Comparison of ENCODE assay signal across 8 cellular contexts in genomic region chr12:98424726-98425401, GRCh38.
A peak's percentile ranks its signal among the peaks of the same experiment; 100 is the strongest.
DNase-seq lines count a peak whose midpoint lies in the region; ATAC-seq and TF ChIP-seq lines count a peak whose summit lies in the region.

No MANE protein-coding gene starts in this region.

- 0% methylated on average over 2 of the region's 9 CpGs; no CpG with 5 or more reads in 1 of the 2 experiments for WGBS in IMR-90 (ENCODE audit: extremely low coverage in 2 of 2, insufficient read length in 1 of 2), 2 experiments

- H2AK5ac ChIP-seq in IMR-90 (ENCODE audit: low read depth, low read length) = no peak overlapping the region

- peak; percentile 72 for DNase-seq in DMS79 treated with DMSO at 0.1 percent for 48 hours (lab: John Stamatoyannopoulos, UW)
- DNase-seq in IMR-90 = peak; percentile 73
- DNase-seq in OCI-M1 (lab: John Stamatoyannopoulos, UW) = peak; percentile 85
- DNase-seq in activated T-helper 1 cell treated with anti-CD3 and anti-CD28 coated beads, Interleukin-12 subunit alpha, Interleukin-12 subunit beta, Interleukin-2, Interleukin-4 antibody, amounts not matched to agents 30 ng/mL and 10 ng/mL and 1 ng/mL, durations not matched to agents 14 hours and 24 hours and 36 hours (ENCODE audit: low spot score) = peak; percentile 18
- DNase-seq in fibroblast of villous mesenchyme (ENCODE audit: low read depth) = peak; percentile 94
- no peak for DNase-seq in omental fat pad (ENCODE audit: low spot score)
- peak; percentile 42 to 51 for DNase-seq in uterus

- TF ChIP-seq CTCF in IMR-90 (conservative IDR thresholded peaks at IDR 0.05; ENCODE audit: low read depth, low read length) (peak; percentile 75), fibroblast of villous mesenchyme (IDR thresholded peaks at IDR 0.05; ENCODE audit: insufficient read depth, low read depth, low read length) (peak; percentile 60), omental fat pad (IDR thresholded peaks at IDR 0.05) (peak in 1 of 3 donors; percentile 51), uterus (IDR thresholded peaks at IDR 0.05) (peak; percentile 58 to 64 (median 61))

- H3K27ac ChIP-seq in IMR-90 (ENCODE audit: insufficient read depth, low read length) (no peak overlapping the region), uterus (no peak overlapping the region)

- no peak overlapping the region for H4K5ac ChIP-seq in IMR-90 (ENCODE audit: low read depth, low read length)

- H2BK20ac ChIP-seq in IMR-90 (ENCODE audit: low read depth, low read length) = no peak overlapping the region

- POLR2A ChIA-PET in IMR-90 (lab: Charles Lee; ENCODE audit: unreplicated experiment) = no interaction called here

- H4K20me1 ChIP-seq in IMR-90 (ENCODE audit: insufficient read depth, low read length) = no peaks in the 10 kb centered on the region

- TF ChIP-seq RAD21 in IMR-90 (IDR thresholded peaks at IDR 0.05; ENCODE audit: low read length) = peak; percentile 63

- no peak overlapping the region for H2BK5ac ChIP-seq in IMR-90 (ENCODE audit: low read depth, low read length, poor library complexity, severe bottlenecking)

- H3K79me1 ChIP-seq in IMR-90 (ENCODE audit: low read depth in 1 of 2, low read length in 2 of 2) = no peaks in the 10 kb centered on the region

- H3K36me3 ChIP-seq in IMR-90 (ENCODE audit: control insufficient read depth, insufficient read depth, low read length) (no peaks in the 10 kb centered on the region), uterus (no peaks in the 10 kb centered on the region)

- no peak overlapping the region for H2AFZ ChIP-seq in IMR-90 (replicated peaks; ENCODE audit: low read length, poor library complexity)

- no TSS peak for BruUV-seq in IMR-90 (replicated peaks; lab: Mats Ljungman, UMichigan)

- H3K9me3 ChIP-seq in IMR-90 (ENCODE audit: control insufficient read depth, insufficient read depth, low read length) (no peaks in the 10 kb centered on the region), uterus (no peaks in the 10 kb centered on the region)

- no peak overlapping the region for H3K4me2 ChIP-seq in IMR-90 (ENCODE audit: low read depth, low read length)

- no peaks in the 10 kb centered on the region; the same call in 1 of the 2 replicates for H3K27me3 ChIP-seq in IMR-90 (ENCODE audit: control insufficient read depth, insufficient read depth, low read length)
- no peaks in the 10 kb centered on the region for H3K27me3 ChIP-seq in uterus

- H3K18ac ChIP-seq in IMR-90 (ENCODE audit: low read depth, low read length) = no peak overlapping the region

- no peak overlapping the region for H3K4ac ChIP-seq in IMR-90 (ENCODE audit: low read depth, low read length)

- H3K23ac ChIP-seq in IMR-90 (ENCODE audit: low read depth, low read length) = no peak overlapping the region

- no peak overlapping the region for H2BK120ac ChIP-seq in IMR-90 (ENCODE audit: low read depth, low read length)

- H3K4me1 ChIP-seq in IMR-90 (ENCODE audit: control insufficient read depth, insufficient read depth, low read length) (peaks cover 2% of the 10 kb centered on the region; the same call in 1 of the 2 replicates), uterus (peaks cover 0 to 5% of the 10 kb centered on the region in 2 donors)

- in situ Hi-C loops in IMR-90 (cut with MboI; ENCODE audit: low sequenced_read_pairs) = loop anchor here (10.0 kb wide), 1 partner anchor 90 kb away; the partner anchor contains the start of gene TMPO

- no peak overlapping the region for H3K9ac ChIP-seq in IMR-90 (ENCODE audit: low read depth, low read length)

- intact Hi-C loops in IMR-90 (cut with micrococcal nuclease) = loop anchor here (1.0 to 2.0 kb wide), 5 partner anchors 66 to 574 kb away; no protein-coding TSS in a partner anchor
- intact Hi-C loops in activated T-helper 1 cell treated with anti-CD3 and anti-CD28 coated beads, Interleukin-12 subunit alpha, Interleukin-12 subunit beta, Interleukin-2, Interleukin-4 antibody, amounts not matched to agents 30 ng/mL and 10 ng/mL and 1 ng/mL, durations not matched to agents 14 hours and 24 hours and 36 hours (cut with micrococcal nuclease) = loop anchor here (1.0 to 10.0 kb wide), 5 partner anchors 66 to 570 kb away; no protein-coding TSS in a partner anchor
- intact Hi-C loops in uterus (cut with DNase I; ENCODE audit: low total_unique reads) = loop anchor here (5.0 kb wide), 1 partner anchor 92 kb away; the partner anchor contains the start of gene TMPO

- TF ChIP-seq POLR2A in IMR-90 (IDR thresholded peaks at IDR 0.05; ENCODE audit: low read depth, low read length) (no peak), uterus (IDR thresholded peaks at IDR 0.05) (no peak)

- H3K14ac ChIP-seq in IMR-90 (replicated peaks; ENCODE audit: low read depth, low read length) = no peak overlapping the region

- no peak overlapping the region for H4K91ac ChIP-seq in IMR-90 (ENCODE audit: insufficient read depth, low read depth, low read length)

- H2AK9ac ChIP-seq in IMR-90 (replicated peaks; ENCODE audit: low read depth, low read length, poor library complexity) = no peak overlapping the region

- H3K27ac Mint-ChIP-seq in activated T-helper 1 cell treated with anti-CD3 and anti-CD28 coated beads, Interleukin-12 subunit alpha, Interleukin-12 subunit beta, Interleukin-2, Interleukin-4 antibody, amounts not matched to agents 30 ng/mL and 10 ng/mL and 1 ng/mL, durations not matched to agents 14 hours and 24 hours and 36 hours = no peak overlapping the region

- dilution Hi-C loops in IMR-90 (cut with HindIII; ENCODE audit: low sequenced_read_pairs, unreplicated experiment) = no loop called here

- H4K8ac ChIP-seq in IMR-90 (ENCODE audit: low read depth in 2 of 2, low read length in 2 of 2) = no peak overlapping the region

- H2BK15ac ChIP-seq in IMR-90 (ENCODE audit: low read depth, low read length) = no peak overlapping the region

- CTCF ChIA-PET in IMR-90 (lab: Yijun Ruan, JAX) = interaction anchor here (0.5 to 1.4 kb wide), 2 partner anchors 66 to 92 kb away, joined by 3 to 7 read pairs; no protein-coding TSS in a partner anchor

- no peaks in the 10 kb centered on the region for H3K36me3 Mint-ChIP-seq in activated T-helper 1 cell treated with anti-CD3 and anti-CD28 coated beads, Interleukin-12 subunit alpha, Interleukin-12 subunit beta, Interleukin-2, Interleukin-4 antibody, amounts not matched to agents 30 ng/mL and 10 ng/mL and 1 ng/mL, durations not matched to agents 14 hours and 24 hours and 36 hours (ENCODE audit: low read depth)

- H3K9me1 ChIP-seq in IMR-90 (ENCODE audit: insufficient read depth, low read length) = 0 out of 2 replicates have a peak, but pooled peaks cover 2% of the 10 kb centered on the region

- ATAC-seq in GM21529 (IDR thresholded peaks at IDR 0.05; ENCODE audit: unreplicated experiment) = peak; percentile 90
- peak; percentile 94 for ATAC-seq in IMR-90 (ENCODE audit: low read depth)
- ATAC-seq in omental fat pad (ENCODE audit: low FRiP score) = peak; percentile 67

- no peaks in the 10 kb centered on the region for H3K9me3 Mint-ChIP-seq in activated T-helper 1 cell treated with anti-CD3 and anti-CD28 coated beads, Interleukin-12 subunit alpha, Interleukin-12 subunit beta, Interleukin-2, Interleukin-4 antibody, amounts not matched to agents 30 ng/mL and 10 ng/mL and 1 ng/mL, durations not matched to agents 14 hours and 24 hours and 36 hours

- H3K56ac ChIP-seq in IMR-90 (ENCODE audit: extremely low read depth, insufficient read depth, low read length) = no peak overlapping the region

- peaks cover 7% of the 10 kb centered on the region for H3K27me3 Mint-ChIP-seq in activated T-helper 1 cell treated with anti-CD3 and anti-CD28 coated beads, Interleukin-12 subunit alpha, Interleukin-12 subunit beta, Interleukin-2, Interleukin-4 antibody, amounts not matched to agents 30 ng/mL and 10 ng/mL and 1 ng/mL, durations not matched to agents 14 hours and 24 hours and 36 hours (ENCODE audit: insufficient read depth)

- H3K4me3 Mint-ChIP-seq in activated T-helper 1 cell treated with anti-CD3 and anti-CD28 coated beads, Interleukin-12 subunit alpha, Interleukin-12 subunit beta, Interleukin-2, Interleukin-4 antibody, amounts not matched to agents 30 ng/mL and 10 ng/mL and 1 ng/mL, durations not matched to agents 14 hours and 24 hours and 36 hours = no peak overlapping the region

- no peak overlapping the region for H3K4me3 ChIP-seq in IMR-90 (ENCODE audit: insufficient read depth, low read depth, low read length)
- no peak overlapping the region for H3K4me3 ChIP-seq in fibroblast of villous mesenchyme (ENCODE audit: low read depth, low read length)
- H3K4me3 ChIP-seq in uterus = no peak overlapping the region

- peaks cover 6% of the 10 kb centered on the region for H3K4me1 Mint-ChIP-seq in activated T-helper 1 cell treated with anti-CD3 and anti-CD28 coated beads, Interleukin-12 subunit alpha, Interleukin-12 subunit beta, Interleukin-2, Interleukin-4 antibody, amounts not matched to agents 30 ng/mL and 10 ng/mL and 1 ng/mL, durations not matched to agents 14 hours and 24 hours and 36 hours (ENCODE audit: low read depth)

TF ChIP-seq in IMR-90, 13 proteins besides CTCF, POLR2A, EP300 and RAD21:
- TF ChIP-seq SMC3 (IDR thresholded peaks at IDR 0.05; ENCODE audit: low read depth, low read length) (peak; percentile 74), ELK1 (IDR thresholded peaks at IDR 0.05; ENCODE audit: borderline replicate concordance, low read depth, low read length) (no peak), BHLHE40 (IDR thresholded peaks at IDR 0.05; ENCODE audit: low read depth, low read length) (peak; percentile 26; the same call in 1 of the 2 replicates)
